11 cellular contexts compared by ENCODE assay signal in the genomic region with DNA sequence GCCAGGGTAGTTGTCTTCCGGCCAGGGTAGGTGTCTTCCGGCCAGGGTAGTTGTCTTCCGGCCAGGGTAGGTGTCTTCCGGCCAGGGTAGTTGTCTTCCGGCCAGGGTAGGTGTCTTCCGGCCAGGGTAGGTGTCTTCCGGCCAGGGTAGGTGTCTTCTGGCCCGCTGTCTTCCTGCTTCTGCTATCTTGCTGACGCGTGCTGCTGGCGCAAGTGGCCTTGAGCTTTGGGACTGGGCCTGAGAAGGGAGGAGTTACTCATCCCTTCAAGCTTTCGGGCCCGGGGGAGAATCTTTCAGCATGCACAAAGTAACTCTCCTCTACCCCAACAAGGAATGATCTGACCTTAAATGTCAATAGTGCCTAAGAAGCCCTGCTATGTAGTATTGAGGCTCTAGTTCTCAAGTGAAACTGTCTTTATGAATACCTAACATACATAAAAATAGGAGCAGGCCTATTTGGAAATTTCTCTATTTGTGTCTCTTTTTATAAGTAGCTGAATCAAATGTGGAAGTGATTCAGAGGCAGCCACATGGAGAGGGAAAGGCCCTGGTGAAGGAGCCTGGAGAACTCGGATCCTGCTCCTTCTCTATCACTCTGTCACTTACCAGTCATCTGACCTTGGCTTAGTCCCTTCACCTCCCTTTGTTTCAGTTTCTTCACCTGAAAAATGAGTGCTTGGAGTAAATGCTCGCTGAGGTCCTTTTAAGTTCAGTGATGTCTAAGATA.
A peak's percentile ranks its signal among the peaks of the same experiment; 100 is the strongest.
DNase-seq lines count a peak whose midpoint lies in the region; TF ChIP-seq lines count a peak whose summit lies in the region.
"Had no signal": no experiment of that assay in that cellular context is flagged by ENCODE, and none has a peak within 500 bp of the region (broad histone marks: within the 10 kb centered on the region; RNA-seq: fewer than 3 reads in every experiment).

No MANE protein-coding gene starts in this region.

- H3K27me3 ChIP-seq in breast epithelium (no peaks in the 10 kb centered on the region), mammary epithelial cell (ENCODE audit: insufficient read depth, low read length) (no peaks in the 10 kb centered on the region), esophagus squamous epithelium (no peaks in the 10 kb centered on the region), muscle layer of colon (ENCODE audit: control insufficient read depth in 1 of 2, insufficient read depth in 2 of 2, low read length in 2 of 2) (no peaks in the 10 kb centered on the region)
- H3K27me3 ChIP-seq in CD4-positive, alpha-beta memory T cell (ENCODE audit: insufficient read depth, low read length), result no peaks in the 10 kb centered on the region

- WGBS in mammary epithelial cell (ENCODE audit: low coverage, missing lambda C conversion rate), result 98% methylated on average over 7 of the region's 15 CpGs
- 62 to 82% methylated on average over 2 of the region's 15 CpGs for WGBS in esophagus squamous epithelium, 2 donors

- H4K20me1 ChIP-seq in mammary epithelial cell (ENCODE audit: insufficient read depth, low read length), result no peaks in the 10 kb centered on the region

- H2AFZ ChIP-seq in mammary epithelial cell (ENCODE audit: low read depth, low read length), result no peak overlapping the region

- CTCF ChIA-PET in mammary epithelial cell (lab: Charles Lee; ENCODE audit: low non-redundant PET), result no interaction called here
- CTCF ChIA-PET in CD4-positive, alpha-beta memory T cell (lab: Charles Lee; ENCODE audit: partially characterized antibody), result interaction anchor here (1.6 kb wide), 1 partner anchor 215 kb away, joined by 4 read pairs; no protein-coding TSS in a partner anchor

- BruUV-seq in mammary epithelial cell (replicated peaks; lab: Mats Ljungman, UMichigan), result no TSS peak

- POLR2A ChIA-PET in CD4-positive, alpha-beta memory T cell (lab: Charles Lee; ENCODE audit: partially characterized antibody), result no interaction called here

- H3K4me3 Mint-ChIP-seq in CD4-positive, alpha-beta memory T cell, result no peak overlapping the region

- no peak overlapping the region for H3K4me2 ChIP-seq in mammary epithelial cell (ENCODE audit: insufficient read depth, low read depth, low read length)

- no peaks in the 10 kb centered on the region for H3K27me3 Mint-ChIP-seq in CD4-positive, alpha-beta memory T cell

- intact Hi-C loops in breast epithelium (cut with DNase I; ENCODE audit: low total_unique reads), result no loop called here
- intact Hi-C loops in mammary epithelial cell (cut with micrococcal nuclease), result no loop called here
- intact Hi-C loops in esophagus squamous epithelium (cut with DNase I), result no loop called here
- intact Hi-C loops in CD4-positive, alpha-beta memory T cell (cut with micrococcal nuclease), result no loop called here

- H3K4me1 Mint-ChIP-seq in CD4-positive, alpha-beta memory T cell, result peaks cover 4 to 15% (median 14%) of the 10 kb centered on the region in 4 donors

- no peaks in the 10 kb centered on the region for H3K36me3 Mint-ChIP-seq in CD4-positive, alpha-beta memory T cell

- H3K4me3 ChIP-seq in breast epithelium (no peak overlapping the region), mammary epithelial cell (replicated peaks in 1 of 3; ENCODE audit: insufficient read depth in 1 of 3, low read depth in 2 of 3, low read length in 3 of 3) (no peak overlapping the region), esophagus squamous epithelium (no peak overlapping the region), muscle layer of colon (ENCODE audit: low read depth in 1 of 2, low read length in 2 of 2) (no peak overlapping the region)
- H3K4me3 ChIP-seq in CD4-positive, alpha-beta memory T cell (ENCODE audit: low read length in 2 of 2), result no peak overlapping the region

- dilution Hi-C loops in mammary epithelial cell (cut with HindIII; ENCODE audit: low sequenced_read_pairs), result loop anchor here (5.0 kb wide), 1 partner anchor 33 kb away; no protein-coding TSS in a partner anchor

- in situ Hi-C loops in mammary epithelial cell (cut with MboI; ENCODE audit: low sequenced_read_pairs in 2 of 2), result no loop called here

- H3K36me3 ChIP-seq in breast epithelium, result no peaks in the 10 kb centered on the region
- no peaks in the 10 kb centered on the region for H3K36me3 ChIP-seq in mammary epithelial cell (ENCODE audit: insufficient read depth, low read length)
- H3K36me3 ChIP-seq in esophagus squamous epithelium, result peaks cover 0 to 11% (median 0%) of the 10 kb centered on the region in 3 donors
- H3K36me3 ChIP-seq in muscle layer of colon (ENCODE audit: insufficient read depth, low read length), result no peaks in the 10 kb centered on the region
- H3K36me3 ChIP-seq in CD4-positive, alpha-beta memory T cell (ENCODE audit: insufficient read depth, low read length), result no peaks in the 10 kb centered on the region

- DNase-seq in breast epithelium (ENCODE audit: low spot score in 2 of 2) (no peak), mammary epithelial cell (no peak), esophagus squamous epithelium (lab: John Stamatoyannopoulos, UW) (no peak), NCI-H1417 treated with DMSO at 0.1 percent for 48 hours (lab: John Stamatoyannopoulos, UW) (no peak), EL (no peak), NCI-H1105 treated with DMSO at 0.1 percent for 48 hours (lab: John Stamatoyannopoulos, UW) (no peak)
- no peak for DNase-seq in CD4-positive, alpha-beta memory T cell
- DNase-seq: activated naive CD4-positive, alpha-beta T cell treated with Interleukin-2 at 50 U/mL for 16 hours; glutamatergic neuron; NCI-H446 had no signal

- H3K9me3 ChIP-seq in breast epithelium (no peaks in the 10 kb centered on the region), mammary epithelial cell (replicated peaks; ENCODE audit: insufficient read depth, low read length) (no peaks in the 10 kb centered on the region), esophagus squamous epithelium (no peaks in the 10 kb centered on the region), muscle layer of colon (ENCODE audit: low read length) (no peaks in the 10 kb centered on the region)
- H3K9me3 ChIP-seq in CD4-positive, alpha-beta memory T cell (ENCODE audit: control insufficient read depth in 1 of 2, low read length in 2 of 2), result no peaks in the 10 kb centered on the region

- H3K27ac ChIP-seq in breast epithelium, result peak overlapping the region; percentile 82 to 95
- H3K27ac ChIP-seq in mammary epithelial cell (ENCODE audit: insufficient read depth, low read depth, low read length), result no peak overlapping the region
- peak overlapping the region; percentile 29 to 79 (median 58) for H3K27ac ChIP-seq in esophagus squamous epithelium
- H3K27ac ChIP-seq in muscle layer of colon (ENCODE audit: low read depth, low read length), result peak overlapping the region; percentile 43
- H3K27ac ChIP-seq in CD4-positive, alpha-beta memory T cell (ENCODE audit: low read depth, low read length), result no peak overlapping the region

- no peak overlapping the region for H3K27ac Mint-ChIP-seq in CD4-positive, alpha-beta memory T cell

- H3K9ac ChIP-seq in mammary epithelial cell (ENCODE audit: insufficient read depth, low read length) (no peak overlapping the region), muscle layer of colon (ENCODE audit: low read length) (no peak overlapping the region)

- no peak for TF ChIP-seq POLR2A in breast epithelium (IDR thresholded peaks at IDR 0.05)
- TF ChIP-seq POLR2A in esophagus squamous epithelium (IDR thresholded peaks at IDR 0.05), result no peak

- H3K79me2 ChIP-seq in mammary epithelial cell (ENCODE audit: insufficient read depth, low read length), result no peaks in the 10 kb centered on the region

- no peaks in the 10 kb centered on the region for H3K9me3 Mint-ChIP-seq in CD4-positive, alpha-beta memory T cell

- no peak for TF ChIP-seq CTCF in breast epithelium (IDR thresholded peaks at IDR 0.05)
- no peak for TF ChIP-seq CTCF in mammary epithelial cell (conservative IDR thresholded peaks at IDR 0.05 in 1 of 2, IDR thresholded peaks at IDR 0.05 in 1 of 2; ENCODE audit: extremely low read depth in 1 of 2, insufficient read depth in 1 of 2, low read depth in 1 of 2, low read length in 2 of 2)
- no peak for TF ChIP-seq CTCF in esophagus squamous epithelium (IDR thresholded peaks at IDR 0.05)

- H3K4me1 ChIP-seq in breast epithelium, result peaks cover 0 to 7% of the 10 kb centered on the region in 2 donors
- H3K4me1 ChIP-seq in mammary epithelial cell (ENCODE audit: insufficient read depth, low read length), result no peaks in the 10 kb centered on the region
- H3K4me1 ChIP-seq in esophagus squamous epithelium, result peaks cover 0 to 23% (median 18%) of the 10 kb centered on the region in 3 donors
- peaks cover 43% of the 10 kb centered on the region for H3K4me1 ChIP-seq in muscle layer of colon (ENCODE audit: insufficient read depth, low read length)
- H3K4me1 ChIP-seq in CD4-positive, alpha-beta memory T cell (ENCODE audit: insufficient read depth, low read length), result peaks cover 11% of the 10 kb centered on the region

Comparison
In these comparisons a context has a peak if more than half of its experiments do, and no peak if none do; other contexts are left out.
1. H3K27ac ChIP-seq: peak in breast epithelium (2 of 2), esophagus squamous epithelium (4 of 4) and muscle layer of colon (single experiment); none in mammary epithelial cell (single experiment) and CD4-positive, alpha-beta memory T cell (single experiment).